Comparison of ENCODE assay signal across 8 cellular contexts in the genomic region with DNA sequence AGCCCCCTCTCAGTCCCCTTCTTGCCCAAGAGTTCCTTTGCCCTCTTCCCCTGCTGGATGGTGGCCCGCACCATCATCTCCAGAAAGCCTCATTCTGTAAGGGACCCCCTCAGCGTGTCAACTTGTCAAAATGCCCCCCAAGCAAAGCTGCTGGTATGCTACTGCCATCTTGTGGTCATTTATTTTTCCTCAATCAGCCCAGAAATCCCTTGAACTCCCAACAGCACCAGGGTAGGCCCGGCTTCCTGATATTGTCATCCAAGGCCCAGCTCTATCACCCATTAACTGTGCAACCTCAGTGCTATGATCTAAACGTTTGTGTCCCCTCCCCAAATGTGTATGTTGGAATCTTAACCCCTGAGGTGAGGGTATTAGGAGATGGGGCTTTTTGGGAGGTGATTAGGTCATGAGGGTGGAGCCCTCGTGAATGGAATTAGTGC. TPM values are rescaled to one million over a fixed set of nuclear protein-coding genes. Genes with fewer than 3 reads are reported as not detected.
DNase-seq lines count a peak whose midpoint lies in the region; ATAC-seq, FAIRE-seq and TF ChIP-seq lines count a peak whose summit lies in the region.

No MANE protein-coding gene starts in this region.

- peak; percentile 57 to 73 for TF ChIP-seq CTCF in Caco-2 (IDR thresholded peaks at IDR 0.05; ENCODE audit: insufficient read depth in 1 of 2, low read depth in 1 of 2, low read length in 1 of 2, severe bottlenecking in 1 of 2, unreplicated experiment in 1 of 2)
- peak; percentile 54 for TF ChIP-seq CTCF in HFF-Myc (IDR thresholded peaks at IDR 0.05; ENCODE audit: low read depth, low read length, missing control alignments)
- TF ChIP-seq CTCF in K562 (IDR thresholded peaks at IDR 0.05 in 2 of 3, conservative IDR thresholded peaks at IDR 0.05 in 1 of 3; ENCODE audit: insufficient read depth in 2 of 3, low read depth in 1 of 3, low read length in 3 of 3) = peak; percentile 70 to 82 (median 78)

- H3K4me3 Mint-ChIP-seq in Caco-2 (ENCODE audit: unreplicated experiment) = no peak overlapping the region

- H3K79me2 ChIP-seq in K562 (ENCODE audit: control insufficient read depth, insufficient read depth, low read length) = no peaks in the 10 kb centered on the region

- WGBS in K562 (ENCODE audit: insufficient coverage, low coverage, missing lambda C conversion rate) = 20% methylated on average over 5 of the region's 5 CpGs

- TF ChIP-seq EP300 in K562 (IDR thresholded peaks at IDR 0.05; ENCODE audit: low read length) = no peak

- no peaks in the 10 kb centered on the region for H3K27me3 Mint-ChIP-seq in Caco-2 (ENCODE audit: insufficient read depth, unreplicated experiment)

- H3K36me3 ChIP-seq in Caco-2 (ENCODE audit: control insufficient read depth, insufficient read depth, low read length) = no peaks in the 10 kb centered on the region
- H3K36me3 ChIP-seq in K562 (ENCODE audit: control insufficient read depth, insufficient read depth, low read length) = no peaks in the 10 kb centered on the region

- peak; percentile 65 to 82 for TF ChIP-seq RAD21 in K562 (CRISPR knock-in tag; conservative IDR thresholded peaks at IDR 0.05 in 1 of 2, IDR thresholded peaks at IDR 0.05 in 1 of 2)

- CTCF ChIA-PET in Caco-2 (lab: Charles Lee) (interaction anchor here (0.6 to 2.1 kb wide), 12 partner anchors 9 to 641 kb away, joined by 3 to 41 read pairs (median 4); partner anchors contain the start of genes FBXW11 and FGF18), K562 (lab: Yijun Ruan, JAX; ENCODE audit: low intra/inter-chr PET ratio) (interaction anchor here (1.1 to 2.6 kb wide), 2 partner anchors 147 to 152 kb away, joined by 3 to 22 read pairs; no protein-coding TSS in a partner anchor)

- POLR2A ChIA-PET in Caco-2 (lab: Charles Lee) = no interaction called here
- POLR2A ChIA-PET in K562 (lab: Yijun Ruan, JAX) = interaction anchor here (0.6 to 1.4 kb wide), 4 partner anchors 8 to 286 kb away, joined by 3 to 5 read pairs (median 3); no protein-coding TSS in a partner anchor

- intact Hi-C loops in Caco-2 (cut with micrococcal nuclease; ENCODE audit: unreplicated experiment) (loop anchor here (1.0 kb wide), 2 partner anchors 147 to 152 kb away; no protein-coding TSS in a partner anchor), K562 (cut with micrococcal nuclease) (loop anchor here (1.0 to 5.0 kb wide), 3 partner anchors 128 to 233 kb away; partner anchors contain the start of gene STK10)

- no peaks in the 10 kb centered on the region for H3K9me3 Mint-ChIP-seq in Caco-2 (ENCODE audit: unreplicated experiment)

- peaks cover 17% of the 10 kb centered on the region for H3K36me3 Mint-ChIP-seq in Caco-2 (ENCODE audit: insufficient read depth, unreplicated experiment)

- in situ Hi-C loops in K562 (cut with MboI) = loop anchor here (10.0 kb wide), 1 partner anchor 635 kb away; no protein-coding TSS in a partner anchor

- H3K4me1 Mint-ChIP-seq in Caco-2 (ENCODE audit: low read depth, unreplicated experiment) = no peaks in the 10 kb centered on the region

- H3K4me3 ChIP-seq in Caco-2 (ENCODE audit: low read depth, low read length) (no peak overlapping the region), HFF-Myc (replicated peaks; ENCODE audit: low read depth, low read length) (no peak overlapping the region), K562 (no peak overlapping the region)

- BruUV-seq in Caco-2 (replicated peaks; lab: Mats Ljungman, UMichigan) = no TSS peak
- BruUV-seq in K562 (replicated peaks; lab: Mats Ljungman, UMichigan) = no TSS peak

- H4K20me1 ChIP-seq in K562 (replicated peaks; ENCODE audit: control insufficient read depth, insufficient read depth, low read length) = no peaks in the 10 kb centered on the region

- peak; percentile 72 for FAIRE-seq in K562 (lab: Jason Lieb, UNC)

- DNase-seq in Caco-2 = peak in 1 of 2 experiments; percentile 21
- DNase-seq in HFF-Myc (ENCODE audit: extremely low read depth, low read depth) = no peak
- peak; percentile 38 to 51 (median 51) for DNase-seq in K562 (ENCODE audit: extremely low read depth in 1 of 4, low spot score in 3 of 4)
- peak; percentile 17 for DNase-seq in myocyte (ENCODE audit: low read depth)
- DNase-seq in Ammon's horn (ENCODE audit: low spot score) = no peak
- DNase-seq in stimulated activated CD4-positive, alpha-beta T cell treated with anti-CD3 and anti-CD28 coated beads, Interleukin-12 subunit alpha, Interleukin-12 subunit beta, amount 100 ng/mL, for 4 hours = no peak

- no peak overlapping the region for H3K4me2 ChIP-seq in K562 (ENCODE audit: insufficient read depth, low read length)

- no peak overlapping the region for H2AFZ ChIP-seq in K562 (ENCODE audit: low read depth, low read length)

- no peaks in the 10 kb centered on the region for H3K9me1 ChIP-seq in K562 (ENCODE audit: control insufficient read depth, insufficient read depth, low read length)

- ATAC-seq in K562 (peak; percentile 84), HG02981 (IDR thresholded peaks at IDR 0.05; ENCODE audit: unreplicated experiment) (no peak), GM19455 (IDR thresholded peaks at IDR 0.05; ENCODE audit: unreplicated experiment) (no peak)

- H3K9ac ChIP-seq in K562 (ENCODE audit: insufficient read depth in 1 of 2, low read depth in 2 of 2, low read length in 2 of 2) = no peak overlapping the region

- no peak overlapping the region for H3K27ac Mint-ChIP-seq in Caco-2 (ENCODE audit: unreplicated experiment)

- H3K27me3 ChIP-seq in Caco-2 (replicated peaks; ENCODE audit: control insufficient read depth, insufficient read depth, low read length) = no peaks in the 10 kb centered on the region
- H3K27me3 ChIP-seq in K562 (ENCODE audit: control insufficient read depth in 2 of 2, insufficient read depth in 2 of 2, low read length in 2 of 2) = peaks cover 0 to 7% of the 10 kb centered on the region in 2 experiments; a peak in 1 of 5 replicates

- no peaks in the 10 kb centered on the region for H3K4me1 ChIP-seq in Caco-2
- H3K4me1 ChIP-seq in K562 (replicated peaks in 1 of 2; ENCODE audit: control insufficient read depth in 2 of 2, insufficient read depth in 2 of 2, low read length in 2 of 2) = peaks cover 0 to 7% of the 10 kb centered on the region in 2 experiments; a peak in 3 of 5 replicates

- H3K9me3 ChIP-seq in Caco-2 (no peaks in the 10 kb centered on the region), K562 (replicated peaks; ENCODE audit: control insufficient read depth, insufficient read depth, low read depth, low read length) (no peaks in the 10 kb centered on the region)

- TF ChIP-seq POLR2A in K562 (conservative IDR thresholded peaks at IDR 0.05) = no peak

- H3K27ac ChIP-seq in K562 (ENCODE audit: extremely low read depth, low read depth, low read length) = no peak overlapping the region

TF ChIP-seq in K562, 482 proteins besides CTCF, POLR2A, EP300 and RAD21 (continues in another document):
- TF ChIP-seq HEY1 (CRISPR knock-in tag; IDR thresholded peaks at IDR 0.05; ENCODE audit: borderline replicate concordance) (no peak), DEAF1 (CRISPR knock-in tag; IDR thresholded peaks at IDR 0.05) (peak; percentile 54; the same call in 1 of the 2 replicates), FOXM1 (IDR thresholded peaks at IDR 0.05; ENCODE audit: low read depth) (no peak), FOXM1 (CRISPR knock-in tag; IDR thresholded peaks at IDR 0.05; ENCODE audit: low read depth) (no peak), ZFP30 (CRISPR knock-in tag; IDR thresholded peaks at IDR 0.05; ENCODE audit: borderline replicate concordance) (no peak), ARID2 (IDR thresholded peaks at IDR 0.05) (0 out of 2 replicates have a peak, but pooled peaks have one; percentile 23)
- TF ChIP-seq, protein P1, sequence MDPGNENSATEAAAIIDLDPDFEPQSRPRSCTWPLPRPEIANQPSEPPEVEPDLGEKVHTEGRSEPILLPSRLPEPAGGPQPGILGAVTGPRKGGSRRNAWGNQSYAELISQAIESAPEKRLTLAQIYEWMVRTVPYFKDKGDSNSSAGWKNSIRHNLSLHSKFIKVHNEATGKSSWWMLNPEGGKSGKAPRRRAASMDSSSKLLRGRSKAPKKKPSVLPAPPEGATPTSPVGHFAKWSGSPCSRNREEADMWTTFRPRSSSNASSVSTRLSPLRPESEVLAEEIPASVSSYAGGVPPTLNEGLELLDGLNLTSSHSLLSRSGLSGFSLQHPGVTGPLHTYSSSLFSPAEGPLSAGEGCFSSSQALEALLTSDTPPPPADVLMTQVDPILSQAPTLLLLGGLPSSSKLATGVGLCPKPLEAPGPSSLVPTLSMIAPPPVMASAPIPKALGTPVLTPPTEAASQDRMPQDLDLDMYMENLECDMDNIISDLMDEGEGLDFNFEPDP (CRISPR knock-in tag; IDR thresholded peaks at IDR 0.05) = no peak

RNA-seq across cellular contexts. Expression of gene FBXW11, which starts 53.2 kb away (rescaled TPM):
- 46.2 and 46.3 TPM in 2 replicates for total RNA-seq in Caco-2 (2022)
- total RNA-seq in K562 (2011; cell fraction: chromatin; rRNA removed; ENCODE audit: low replicate concordance) = 27.1 and 32.3 TPM in 2 replicates
- total RNA-seq in K562 (2011; cell fraction: nucleolus; rRNA removed) = 11.7 and 13.2 TPM in 2 replicates
- 22.7 and 34.8 TPM in 2 replicates for total RNA-seq in K562 (2011; cell fraction: nucleoplasm; rRNA removed)
- 16.7 and 20.3 TPM in 2 replicates for total RNA-seq in K562 (2014; rRNA removed)
- total RNA-seq in K562 (2014; rRNA removed; fragmentation: Illumina TruSeq; extraction: Trizol) = 27.0 and 27.7 TPM in 2 replicates
- 24.8 and 27.2 TPM in 2 replicates for total RNA-seq in K562 (2015; rRNA removed; fragmentation: Illumina TruSeq; extraction: Trizol)
- 23.6 and 24.0 TPM in 2 replicates for total RNA-seq in K562 (2021)
- polyA plus RNA-seq in K562 (2011; rRNA removed) = 27.3 and 28.6 TPM in 2 replicates
- polyA plus RNA-seq in K562 (2011; cell fraction: cytosol; rRNA removed) = 17.0 and 22.3 TPM in 2 replicates
- polyA plus RNA-seq in K562 (2011; cell fraction: nucleus; rRNA removed) = 31.3 and 33.1 TPM in 2 replicates
- polyA plus RNA-seq in K562 (2012) = 20.0 and 23.4 TPM in 2 replicates
- 20.9 and 24.8 TPM in 2 replicates for polyA plus RNA-seq in K562 (2014; fragmentation: Illumina TruSeq; extraction: Trizol)
- polyA plus RNA-seq in K562 (2014; fragmentation: Nextera tagmentation; extraction: Ambion mirVana) = 1 to 10 TPM; 3.0 to 3.5 TPM
- polyA plus RNA-seq in K562 (2014; rRNA removed) = 13.1 and 15.6 TPM in 2 replicates
- polyA minus RNA-seq in K562 (2011; rRNA and poly(A)+ RNA removed) = 59.5 and 64.2 TPM in 2 replicates
- polyA minus RNA-seq in K562 (2011; cell fraction: cytosol; rRNA and poly(A)+ RNA removed) = 24.3 and 34.5 TPM in 2 replicates
- 13.2 and 22.0 TPM in 2 replicates for polyA minus RNA-seq in K562 (2011; cell fraction: nucleus; rRNA and poly(A)+ RNA removed)
- 102 and 122 TPM in 2 replicates for total RNA-seq in myocyte
- polyA plus RNA-seq in myocyte (2012) = 51.6 TPM

Comparison
In these comparisons a context has a peak if more than half of its experiments do, and no peak if none do; other contexts are left out.
1. DNase-seq: peak in K562 (4 of 4) and myocyte (single experiment); none in HFF-Myc (single experiment), Ammon's horn (single experiment) and stimulated activated CD4-positive, alpha-beta T cell treated with anti-CD3 and anti-CD28 coated beads, Interleukin-12 subunit alpha, Interleukin-12 subunit beta, amount 100 ng/mL, for 4 hours (single experiment).
2. Peak in every context shown above with its lines, with median percentiles within 50 percentile points of each other: CTCF ChIP-seq.